In genomic region chr19:54530866-54531265, GRCh38 we compare ENCODE assay signal across 16 cellular contexts.
A peak's percentile ranks its signal among the peaks of the same experiment; 100 is the strongest.
DNase-seq lines count a peak whose midpoint lies in the region; ATAC-seq and FAIRE-seq lines count a peak whose summit lies in the region.
"Had no signal": no experiment of that assay in that cellular context is flagged by ENCODE, and none has a peak within 500 bp of the region (broad histone marks: within the 10 kb centered on the region; RNA-seq: fewer than 3 reads in every experiment).

No MANE protein-coding gene starts in this region.

- peak; percentile 21 for DNase-seq in DMS153 (lab: John Stamatoyannopoulos, UW)
- no peak for DNase-seq in DMS153 treated with DMSO at 0.1 percent for 48 hours (lab: John Stamatoyannopoulos, UW; ENCODE audit: unreplicated experiment)
- DNase-seq in GM19239 (ENCODE audit: insufficient read length, low spot score), result no peak
- peak; percentile 59 for DNase-seq in SHP77 treated with DMSO at 0.1 percent for 48 hours (lab: John Stamatoyannopoulos, UW)
- DNase-seq in OCI-M1 (lab: John Stamatoyannopoulos, UW), result no peak
- no peak for DNase-seq in NCI-H510A (lab: John Stamatoyannopoulos, UW)
- DNase-seq: C1 segment of cervical spinal cord; CD4-positive, alpha-beta T cell; DND-41; GDM1; GM23248; IMR-90; KBM-7 had no signal

- FAIRE-seq in GM19239 (lab: Jason Lieb, UNC), result peak; percentile 14
- FAIRE-seq: H54 had no signal

- no peak for ATAC-seq in GM21447 (IDR thresholded peaks at IDR 0.05; ENCODE audit: unreplicated experiment)
- ATAC-seq: HCT116 had no signal

Comparison
In these comparisons a context has a peak if more than half of its experiments do, and no peak if none do; other contexts are left out.
1. DNase-seq: peak in DMS153 (single experiment) and SHP77 treated with DMSO at 0.1 percent for 48 hours (single experiment); none in DMS153 treated with DMSO at 0.1 percent for 48 hours (single experiment), GM19239 (single experiment), OCI-M1 (single experiment) and NCI-H510A (single experiment).